8 cellular contexts compared by ENCODE assay signal in the genomic region with DNA sequence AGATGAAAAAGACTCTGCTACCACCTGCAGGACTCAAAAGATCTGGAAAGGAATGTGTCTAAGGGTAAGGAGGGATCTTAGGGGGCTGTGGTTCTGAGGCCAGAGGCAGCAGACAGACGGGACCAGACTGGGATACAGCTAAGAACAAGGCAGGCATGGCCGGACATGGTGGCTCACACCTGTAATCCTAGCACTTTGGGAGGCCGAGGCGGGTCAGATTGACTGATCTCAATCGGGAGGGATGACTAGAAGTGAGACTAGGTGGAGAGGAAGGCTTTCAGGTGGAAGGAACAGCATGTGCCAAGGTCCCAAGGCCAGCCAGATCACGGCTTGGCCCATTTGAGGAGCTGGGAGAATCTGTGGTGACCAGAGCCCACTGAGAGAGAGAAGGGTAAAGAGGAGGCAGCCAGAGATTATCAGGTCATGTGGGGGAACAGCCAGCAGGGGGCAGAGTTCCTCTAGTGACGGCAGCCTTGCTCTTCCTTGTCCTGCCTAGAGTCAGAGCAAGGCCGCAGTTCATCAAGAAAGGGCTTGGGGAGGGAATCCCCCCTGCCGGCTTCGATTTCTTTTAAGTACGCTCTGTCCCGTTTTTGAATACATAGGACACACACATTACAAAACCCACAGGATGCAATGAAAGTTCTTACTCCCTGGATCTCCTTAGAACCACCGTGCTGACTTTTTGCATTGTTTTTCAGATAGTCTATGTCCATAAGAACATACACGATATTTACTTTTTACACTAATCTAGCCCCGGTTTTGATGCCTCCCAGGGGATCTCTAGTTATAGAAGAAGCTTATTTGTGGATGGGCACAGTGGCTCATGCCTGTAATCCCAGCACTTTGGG. TPM values are rescaled to one million over a fixed set of nuclear protein-coding genes. Genes with fewer than 3 reads are reported as not detected.
DNase-seq lines count a peak whose midpoint lies in the region; ATAC-seq, FAIRE-seq and TF ChIP-seq lines count a peak whose summit lies in the region.

No MANE protein-coding gene starts in this region.

- ATAC-seq in HG03097 (IDR thresholded peaks at IDR 0.05; ENCODE audit: low FRiP score, unreplicated experiment), result no peak

- H3K4me3 ChIP-seq in AG04450 (ENCODE audit: low read depth, low read length) (no peak overlapping the region), ascending aorta (no peak overlapping the region), small intestine (ENCODE audit: low read depth in 1 of 2, low read length in 2 of 2) (no peak overlapping the region)

- no peak for FAIRE-seq in small intestine (lab: Jason Lieb, UNC)

- H3K36me3 ChIP-seq in ascending aorta, result no peaks in the 10 kb centered on the region
- no peaks in the 10 kb centered on the region for H3K36me3 ChIP-seq in small intestine (ENCODE audit: control insufficient read depth in 2 of 2, insufficient read depth in 2 of 2, low read length in 2 of 2)

- no peaks in the 10 kb centered on the region; the same call in 1 of the 2 replicates for H3K9me3 ChIP-seq in AG04450 (ENCODE audit: control insufficient read depth, insufficient read depth, low read length)
- no peaks in the 10 kb centered on the region for H3K9me3 ChIP-seq in ascending aorta
- H3K9me3 ChIP-seq in small intestine (ENCODE audit: control insufficient read depth, low read depth), result no peaks in the 10 kb centered on the region

- DNase-seq in AG04450 (ENCODE audit: low read depth, low spot score), result no peak
- peak; percentile 83 for DNase-seq in GM19238 (ENCODE audit: insufficient read length, low spot score)
- DNase-seq in NCI-H1694 treated with DMSO at 0.1 percent for 48 hours (lab: John Stamatoyannopoulos, UW), result peak; percentile 60
- DNase-seq in T-helper 9 cell, result peak; percentile 86
- DNase-seq in ascending aorta (ENCODE audit: low spot score in 2 of 2), result no peak
- DNase-seq in hippocampal formation (lab: John Stamatoyannopoulos, UW), result peak; percentile 58 to 69
- DNase-seq in small intestine, result peak; percentile 83

- 30 to 37% (median 31%) methylated on average over 15 of the region's 15 CpGs for WGBS in small intestine, 3 donors

- TF ChIP-seq CTCF in AG04450 (IDR thresholded peaks at IDR 0.05; ENCODE audit: low read depth, low read length) (peak; percentile 79), ascending aorta (IDR thresholded peaks at IDR 0.05) (peak; percentile 50 to 69 (median 66))

- CTCF ChIA-PET in AG04450 (lab: Charles Lee), result interaction anchor here (0.5 to 12.3 kb wide), 32 partner anchors 10 to 606 kb away, joined by 3 to 674 read pairs (median 4); a partner anchor contains a TSS

- H3K27me3 ChIP-seq in AG04450 (ENCODE audit: control insufficient read depth, insufficient read depth, low read length) (peaks cover 13% of the 10 kb centered on the region), ascending aorta (peaks cover 16% of the 10 kb centered on the region), small intestine (ENCODE audit: control insufficient read depth in 2 of 2, insufficient read depth in 2 of 2, low read length in 2 of 2) (peaks cover 4 to 5% of the 10 kb centered on the region in 2 donors)

- H3K27ac ChIP-seq in AG04450 (ENCODE audit: low read depth, low read length) (no peak overlapping the region), ascending aorta (no peak overlapping the region), small intestine (ENCODE audit: low read depth in 1 of 2, low read length in 1 of 2) (no peak overlapping the region)

- H3K4me1 ChIP-seq in ascending aorta, result peaks cover 0 to 27% of the 10 kb centered on the region in 2 donors
- no peaks in the 10 kb centered on the region for H3K4me1 ChIP-seq in small intestine (ENCODE audit: control insufficient read depth in 2 of 2, insufficient read depth in 1 of 2, low read depth in 1 of 2, low read length in 1 of 2)

- intact Hi-C loops in ascending aorta (cut with DNase I), result loop anchor here (5.0 kb wide), 5 partner anchors 112 to 973 kb away; a partner anchor contains a TSS

- POLR2A ChIA-PET in AG04450 (lab: Yijun Ruan, JAX), result interaction anchor here (0.6 to 1.4 kb wide), 2 partner anchors 78 to 87 kb away, joined by 6 to 12 read pairs; a partner anchor contains a TSS

RNA-seq across cellular contexts. Expression of a gene that starts 2.6 kb away (rescaled TPM):
- polyA plus RNA-seq in AG04450 (2011; rRNA removed) (22.3 and 34.4 TPM in 2 replicates), small intestine (1 to 10 TPM in 1 of 3 donors, under 1 TPM in 2; 0.22 to 3.4 (median 0.27) TPM)
- polyA minus RNA-seq in AG04450 (2011; rRNA and poly(A)+ RNA removed), result 14.6 and 17.9 TPM in 2 replicates
- 129 TPM for total RNA-seq in ascending aorta

RNA-seq across cellular contexts. Expression of a gene that starts 3.2 kb away (rescaled TPM):
- polyA plus RNA-seq in AG04450 (2011; rRNA removed) (0.10 and 0.12 TPM in 2 replicates), small intestine (1 to 10 TPM; 2.3 to 6.0 (median 3.0) TPM)
- polyA minus RNA-seq in AG04450 (2011; rRNA and poly(A)+ RNA removed), result 0.30 and 0.87 TPM in 2 replicates
- total RNA-seq in ascending aorta, result 0.53 TPM

Comparison
In these comparisons a context has a peak if more than half of its experiments do, and no peak if none do; other contexts are left out.
1. DNase-seq: peak in GM19238 (single experiment), NCI-H1694 treated with DMSO at 0.1 percent for 48 hours (single experiment), T-helper 9 cell (single experiment), hippocampal formation (2 of 2) and small intestine (single experiment); none in AG04450 (single experiment) and ascending aorta (0 of 2).